Comparison of ENCODE assay signal across 8 cellular contexts in the genomic region with DNA sequence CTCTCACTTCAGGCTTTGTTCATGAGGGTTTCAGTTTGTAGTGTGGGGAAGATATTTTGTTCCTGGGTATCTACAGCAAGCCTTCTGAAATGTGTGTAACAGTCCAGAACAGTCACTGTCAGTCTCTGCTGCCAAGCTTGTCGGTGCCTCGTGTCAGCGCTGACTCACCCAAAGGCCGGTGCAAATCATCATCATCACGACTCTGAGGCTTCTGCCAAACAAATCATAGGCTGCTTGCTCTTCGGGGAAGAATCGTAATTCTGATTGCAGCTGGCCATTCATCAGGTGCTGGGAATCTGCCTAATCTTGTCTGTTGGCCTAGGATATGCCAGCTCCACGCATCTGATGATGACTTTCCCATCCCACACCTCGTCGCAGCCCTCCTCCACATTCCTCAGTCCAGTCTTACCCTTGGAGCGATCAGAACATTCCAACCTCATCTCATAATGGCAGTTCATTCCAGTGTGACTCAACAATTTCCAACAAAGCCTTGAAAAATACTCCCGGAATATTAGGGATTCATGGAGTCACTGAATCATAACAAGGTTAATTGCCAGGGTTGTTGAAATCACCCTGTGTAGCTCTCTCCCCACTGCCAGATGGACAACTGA. TPM values are rescaled to one million over a fixed set of nuclear protein-coding genes. Genes with fewer than 3 reads are reported as not detected.
DNase-seq lines count a peak whose midpoint lies in the region; ATAC-seq and TF ChIP-seq lines count a peak whose summit lies in the region.

No MANE protein-coding gene starts in this region.

- peaks cover 4% of the 10 kb centered on the region for H3K4me1 ChIP-seq in ovary (ENCODE audit: insufficient read depth)

- DNase-seq in EL: peak; percentile 99
- DNase-seq in OCI-M1 (lab: John Stamatoyannopoulos, UW): peak; percentile 54
- peak; percentile 64 to 80 (median 70) for DNase-seq in ovary
- no peak for DNase-seq in activated effector memory CD4-positive, alpha-beta T cell treated with Interleukin-2 at 50 U/mL for 16 hours
- no peak for DNase-seq in stimulated activated CD8-positive, alpha-beta memory T cell treated with anti-CD3 and anti-CD28 coated beads, Interleukin-4, amount 100 ng/mL, for 48 hours
- no peak for DNase-seq in T-helper 9 cell

- H3K27ac ChIP-seq in ovary: peak overlapping the region in 1 of 2 donors; percentile 13

- intact Hi-C loops in ovary (cut with DNase I): no loop called here

- ATAC-seq in esophagus mucosa (peak; percentile 94), GM21390 (IDR thresholded peaks at IDR 0.05; ENCODE audit: unreplicated experiment) (no peak)

- no peaks in the 10 kb centered on the region for H3K36me3 ChIP-seq in ovary

- no peak for TF ChIP-seq CTCF in ovary (IDR thresholded peaks at IDR 0.05)

- no peaks in the 10 kb centered on the region for H3K9me3 ChIP-seq in ovary

- H3K27me3 ChIP-seq in ovary: no peaks in the 10 kb centered on the region

- peak; percentile 78 for TF ChIP-seq EP300 in ovary (IDR thresholded peaks at IDR 0.05)

- no peak for TF ChIP-seq POLR2A in ovary (IDR thresholded peaks at IDR 0.05)

- H3K4me3 ChIP-seq in ovary: no peak overlapping the region

- 4 to 14% (median 5%) methylated on average over 12 of the region's 12 CpGs for WGBS in ovary, 3 donors

RNA-seq across cellular contexts. Expression of a gene that starts 40.9 kb away (rescaled TPM):
- 0.16 TPM for total RNA-seq in esophagus mucosa
- 1 to 10 TPM in 1 of 7 donors, under 1 TPM in 6; 0.51 to 1.3 (median 0.80) TPM for total RNA-seq in ovary
- polyA plus RNA-seq in ovary: 1 to 10 TPM in 1 of 2 donors, under 1 TPM in 1; 0.21 to 5.4 TPM

Comparison
In these comparisons a context has a peak if more than half of its experiments do, and no peak if none do; other contexts are left out.
1. DNase-seq: peak in EL (single experiment), OCI-M1 (single experiment) and ovary (5 of 5); none in activated effector memory CD4-positive, alpha-beta T cell treated with Interleukin-2 at 50 U/mL for 16 hours (single experiment), stimulated activated CD8-positive, alpha-beta memory T cell treated with anti-CD3 and anti-CD28 coated beads, Interleukin-4, amount 100 ng/mL, for 48 hours (single experiment) and T-helper 9 cell (single experiment).